In genomic region chr4:93879919-93880318, GRCh38 we compare ENCODE assay signal across 20 cellular contexts. TPM values are rescaled to one million over a fixed set of nuclear protein-coding genes. Genes with fewer than 3 reads are reported as not detected.
DNase-seq lines count a peak whose midpoint lies in the region; ATAC-seq and TF ChIP-seq lines count a peak whose summit lies in the region.
"Had no signal": no experiment of that assay in that cellular context is flagged by ENCODE, and none has a peak within 500 bp of the region (broad histone marks: within the 10 kb centered on the region; RNA-seq: fewer than 3 reads in every experiment).

No MANE protein-coding gene starts in this region.

- no peaks in the 10 kb centered on the region for H3K9me3 ChIP-seq in right lobe of liver
- no peaks in the 10 kb centered on the region for H3K9me3 ChIP-seq in heart right ventricle
- H3K9me3 ChIP-seq in MG63, result no peaks in the 10 kb centered on the region

- H3K27ac ChIP-seq in right lobe of liver (no peak overlapping the region), heart right ventricle (no peak overlapping the region)
- H3K27ac ChIP-seq: cardiac muscle cell, VCaP had no signal

- H3K4me1 ChIP-seq in right lobe of liver (no peaks in the 10 kb centered on the region), heart right ventricle (no peaks in the 10 kb centered on the region)

- H3K36me3 ChIP-seq in right lobe of liver (no peaks in the 10 kb centered on the region), heart right ventricle (no peaks in the 10 kb centered on the region), MG63 (no peaks in the 10 kb centered on the region)
- H3K36me3 ChIP-seq: cardiac muscle cell had no signal

- 40% methylated on average over 4 of the region's 4 CpGs for WGBS in right lobe of liver (ENCODE audit: insufficient coverage, low coverage, low lambda C conversion rate, missing lambda C conversion rate)
- 76 to 82% methylated on average over 4 of the region's 4 CpGs for WGBS in heart right ventricle, 2 donors

- no peak for TF ChIP-seq CTCF in right lobe of liver (IDR thresholded peaks at IDR 0.05)
- TF ChIP-seq CTCF in heart right ventricle (IDR thresholded peaks at IDR 0.05), result no peak

- H3K4me3 ChIP-seq in right lobe of liver (no peak overlapping the region), heart right ventricle (no peak overlapping the region), MG63 (no peak overlapping the region)
- H3K4me3 ChIP-seq: cardiac muscle cell had no signal

- H3K27me3 ChIP-seq in right lobe of liver, result no peaks in the 10 kb centered on the region
- no peaks in the 10 kb centered on the region for H3K27me3 ChIP-seq in heart right ventricle
- H3K27me3 ChIP-seq in MG63, result no peaks in the 10 kb centered on the region
- H3K27me3 ChIP-seq: cardiac muscle cell had no signal

- no peak for TF ChIP-seq POLR2A in right lobe of liver (IDR thresholded peaks at IDR 0.05)

- intact Hi-C loops in right lobe of liver (cut with DNase I), result no loop called here
- intact Hi-C loops in heart right ventricle (cut with DNase I), result no loop called here
- intact Hi-C loops in cardiac septum (cut with DNase I), result no loop called here

- ATAC-seq in GM18907 (IDR thresholded peaks at IDR 0.05; ENCODE audit: unreplicated experiment) (peak; percentile 93), GM21529 (IDR thresholded peaks at IDR 0.05; ENCODE audit: unreplicated experiment) (peak; percentile 94), HG02981 (IDR thresholded peaks at IDR 0.05; ENCODE audit: unreplicated experiment) (peak; percentile 80), HG03571 (IDR thresholded peaks at IDR 0.05; ENCODE audit: unreplicated experiment) (peak; percentile 83), right lobe of liver (no peak), heart right ventricle (no peak)
- ATAC-seq: PC-3, right cardiac atrium had no signal

- DNase-seq in right lobe of liver (no peak), heart right ventricle (no peak), MG63 (no peak), cardiac septum (ENCODE audit: low spot score) (no peak)
- DNase-seq: activated naive CD8-positive, alpha-beta T cell treated with anti-CD3 and anti-CD28 coated beads for 36 hours; immature natural killer cell; mesenchymal stem cell; NCI-H1694 treated with DMSO at 0.1 percent for 48 hours; NCI-H510A treated with DMSO at 0.1 percent for 48 hours; PC-3; right cardiac atrium; stimulated activated CD4-positive, alpha-beta T cell treated with anti-CD3 and anti-CD28 coated beads, Interleukin-2, amount 100 ng/mL, for 48 hours had no signal

RNA-seq across cellular contexts. Expression of gene ATOH1, which starts 51.4 kb away (rescaled TPM):
- total RNA-seq in right lobe of liver, result not detected
- total RNA-seq in heart right ventricle, result not detected
- not detected for polyA plus RNA-seq in heart right ventricle
- total RNA-seq in MG63 (2014; rRNA removed; shearing (Covaris generic); ENCODE audit: low replicate concordance), result not detected in 2 replicates
- total RNA-seq in cardiac septum, result not detected
- total RNA-seq: activated naive CD8-positive, alpha-beta T cell treated with anti-CD3 and anti-CD28 coated beads for 36 hours; cardiac muscle cell; frontal cortex; PC-3; ureter had no signal
- polyA plus RNA-seq: cardiac muscle cell, immature natural killer cell had no signal

Comparison
In these comparisons a context has a peak if more than half of its experiments do, and no peak if none do; other contexts are left out.
1. ATAC-seq: peak in GM18907 (single experiment), GM21529 (single experiment), HG02981 (single experiment) and HG03571 (single experiment); none in right lobe of liver (0 of 4) and heart right ventricle (0 of 8).